In the genomic region with DNA sequence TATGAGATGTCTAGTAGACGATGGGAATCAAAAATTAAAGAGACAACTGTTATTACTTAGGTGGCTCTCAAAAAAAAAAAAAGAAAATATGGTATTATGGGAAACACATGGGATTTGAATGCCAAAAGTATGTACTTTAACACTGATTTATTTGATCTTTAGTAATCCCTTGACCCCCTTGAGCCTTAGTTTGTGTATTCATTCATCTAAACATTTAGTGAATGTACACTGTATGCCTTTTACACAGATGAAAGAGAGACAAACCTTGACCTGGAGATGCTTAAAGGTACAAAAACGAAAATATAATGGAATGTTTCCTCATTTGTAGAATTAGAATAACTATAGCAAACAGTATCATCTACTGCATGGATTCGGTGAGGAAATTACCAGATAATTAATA, we compare ENCODE assay signal across 33 cellular contexts. TPM values are rescaled to one million over a fixed set of nuclear protein-coding genes. Genes with fewer than 3 reads are reported as not detected.
DNase-seq lines count a peak whose midpoint lies in the region; ATAC-seq, FAIRE-seq and TF ChIP-seq lines count a peak whose summit lies in the region.
"Had no signal": no experiment of that assay in that cellular context is flagged by ENCODE, and none has a peak within 500 bp of the region (broad histone marks: within the 10 kb centered on the region; RNA-seq: fewer than 3 reads in every experiment).

No MANE protein-coding gene starts in this region.

- H4K20me1 ChIP-seq in HepG2 (ENCODE audit: insufficient read depth, low read length) = no peaks in the 10 kb centered on the region
- H4K20me1 ChIP-seq: BLaER1; BLaER1 treated with 17β-estradiol and CSF1 and Interleukin-3, amounts not matched to agents 10 nM and 100 nM had no signal

- TF ChIP-seq POLR2A in HepG2 (IDR thresholded peaks at IDR 0.05; ENCODE audit: insufficient read depth in 1 of 2, low read depth in 2 of 2, low read length in 2 of 2) = no peak
- TF ChIP-seq POLR2A in right lobe of liver (IDR thresholded peaks at IDR 0.05) = no peak

- H3K79me2 ChIP-seq in HepG2 (ENCODE audit: insufficient read depth, low read length) = no peaks in the 10 kb centered on the region

- POLR2A ChIA-PET in HepG2 (lab: Yijun Ruan, JAX) = no interaction called here

- no peaks in the 10 kb centered on the region for H3K27me3 Mint-ChIP-seq in endothelial cell (ENCODE audit: unreplicated experiment)
- H3K27me3 Mint-ChIP-seq: B cell; CD4-positive, alpha-beta memory T cell; CD4-positive, alpha-beta T cell; CD4-positive, CD25-positive, alpha-beta regulatory T cell had no signal

- H3K27ac ChIP-seq in HepG2 (ENCODE audit: extremely low read length, insufficient read depth, low read length) = no peak overlapping the region
- no peak overlapping the region for H3K27ac ChIP-seq in right lobe of liver
- H3K27ac ChIP-seq: 22Rv1; A549; BLaER1; BLaER1 treated with 17β-estradiol and CSF1 and Interleukin-3, amounts not matched to agents 10 nM and 100 nM; C4-2B had no signal

- ATAC-seq in HepG2 (peak; percentile 60), right lobe of liver (no peak), GM19452 (IDR thresholded peaks at IDR 0.05; ENCODE audit: unreplicated experiment) (no peak)
- ATAC-seq: A549; CD8-positive, alpha-beta T cell had no signal

- CTCF ChIA-PET in HepG2 (lab: Yijun Ruan, JAX; ENCODE audit: low intra/inter-chr PET ratio, low total read pairs) = no interaction called here

- peaks cover 19% of the 10 kb centered on the region for H3K36me3 Mint-ChIP-seq in endothelial cell (ENCODE audit: low read depth, unreplicated experiment)

- 0 out of 4 replicates have a peak, but pooled peaks of 1 of the 2 experiments have one; percentile 17 for TF ChIP-seq EP300 in HepG2 (IDR thresholded peaks at IDR 0.05; ENCODE audit: low read depth in 2 of 2, low read length in 2 of 2)
- TF ChIP-seq EP300 in HepG2 (CRISPR knock-in tag; IDR thresholded peaks at IDR 0.05; ENCODE audit: borderline replicate concordance) = no peak

- no peak for FAIRE-seq in HepG2 (lab: Jason Lieb, UNC)
- FAIRE-seq: A204.1, A549, D721Med had no signal

- TF ChIP-seq CTCF in HepG2 (CRISPR knock-in tag; IDR thresholded peaks at IDR 0.05) (no peak), right lobe of liver (IDR thresholded peaks at IDR 0.05) (no peak), endothelial cell (IDR thresholded peaks at IDR 0.05; ENCODE audit: unreplicated experiment) (no peak)

- intact Hi-C loops in HepG2 (cut with micrococcal nuclease; ENCODE audit: unreplicated experiment) (no loop called here), right lobe of liver (cut with DNase I) (no loop called here)

- peaks cover 12% of the 10 kb centered on the region for H3K4me1 ChIP-seq in HepG2 (ENCODE audit: insufficient read depth, low read length)
- no peaks in the 10 kb centered on the region for H3K4me1 ChIP-seq in right lobe of liver
- H3K4me1 ChIP-seq: A549; BE2C; BLaER1; BLaER1 treated with 17β-estradiol and CSF1 and Interleukin-3, amounts not matched to agents 10 nM and 100 nM; Caco-2 had no signal

- H3K9me3 ChIP-seq in HepG2 (ENCODE audit: low read length) (no peaks in the 10 kb centered on the region), right lobe of liver (no peaks in the 10 kb centered on the region)
- H3K9me3 ChIP-seq: A549, BE2C, Caco-2 had no signal

- peak overlapping the region; percentile 65 for H3K4me3 Mint-ChIP-seq in endothelial cell (ENCODE audit: unreplicated experiment)
- H3K4me3 Mint-ChIP-seq: B cell; CD14-positive monocyte; CD4-positive, alpha-beta memory T cell; CD4-positive, alpha-beta T cell; CD4-positive, CD25-positive, alpha-beta regulatory T cell; CD8-positive, alpha-beta memory T cell; CD8-positive, alpha-beta T cell had no signal

- no peak for TF ChIP-seq RAD21 in HepG2 (CRISPR knock-in tag; IDR thresholded peaks at IDR 0.05)

- DNase-seq in HepG2 (ENCODE audit: low spot score) (peak; percentile 24), right lobe of liver (no peak), endothelial cell (ENCODE audit: low spot score) (no peak)
- DNase-seq: 8988T; ACHN; AML-193; BE2C; C1 segment of cervical spinal cord; Caco-2; Calu3; CD4-positive, alpha-beta memory T cell; CD4-positive, alpha-beta T cell; CD4-positive, CD25-positive, alpha-beta regulatory T cell; CD8-positive, alpha-beta memory T cell; CD8-positive, alpha-beta T cell; COR-L47; DMS 273 treated with DMSO at 0.1 percent for 48 hours; DMS153; DMS53; DMS79; DMS79 treated with DMSO at 0.1 percent for 48 hours; DND-41; EL had no signal

- no peaks in the 10 kb centered on the region for H3K4me1 Mint-ChIP-seq in endothelial cell (ENCODE audit: unreplicated experiment)
- H3K4me1 Mint-ChIP-seq: B cell; CD14-positive monocyte; CD4-positive, alpha-beta memory T cell had no signal

- no peak overlapping the region for H3K4me2 ChIP-seq in HepG2 (ENCODE audit: low read depth, low read length)
- H3K4me2 ChIP-seq: A549; BLaER1; BLaER1 treated with 17β-estradiol and CSF1 and Interleukin-3, amounts not matched to agents 10 nM and 100 nM had no signal

- H3K27me3 ChIP-seq in HepG2 (ENCODE audit: control insufficient read depth in 1 of 2, insufficient read depth in 2 of 2, low read length in 2 of 2) = no peaks in the 10 kb centered on the region
- no peaks in the 10 kb centered on the region for H3K27me3 ChIP-seq in right lobe of liver
- H3K27me3 ChIP-seq: BE2C; BLaER1; BLaER1 treated with 17β-estradiol and CSF1 and Interleukin-3, amounts not matched to agents 10 nM and 100 nM had no signal

- no peak overlapping the region for H2AFZ ChIP-seq in HepG2 (ENCODE audit: low read length)

- H3K36me3 ChIP-seq in HepG2 (replicated peaks in 1 of 2; ENCODE audit: control insufficient read depth in 1 of 2, insufficient read depth in 2 of 2, low read length in 2 of 2) (no peaks in the 10 kb centered on the region), right lobe of liver (no peaks in the 10 kb centered on the region)
- H3K36me3 ChIP-seq: BE2C, BLaER1 had no signal

- peaks cover 12% of the 10 kb centered on the region for H3K9me3 Mint-ChIP-seq in endothelial cell (ENCODE audit: unreplicated experiment)
- H3K9me3 Mint-ChIP-seq: CD4-positive, alpha-beta T cell had no signal

- H3K9ac ChIP-seq in HepG2 (ENCODE audit: insufficient read depth, low read depth, low read length) = no peak overlapping the region
- H3K9ac ChIP-seq: BLaER1; BLaER1 treated with 17β-estradiol and CSF1 and Interleukin-3, amounts not matched to agents 10 nM and 100 nM had no signal

- no TSS peak for BruUV-seq in HepG2 (replicated peaks; lab: Mats Ljungman, UMichigan)

- in situ Hi-C loops in HepG2 (cut with HindIII; ENCODE audit: extremely low pct_ligation_motif_present, low pct_unique_long_range_greater_than_20kb) = no loop called here

- H3K27ac Mint-ChIP-seq in endothelial cell (ENCODE audit: unreplicated experiment) = no peak overlapping the region
- H3K27ac Mint-ChIP-seq: B cell; CD14-positive monocyte; CD4-positive, alpha-beta memory T cell; CD4-positive, alpha-beta T cell; CD4-positive, CD25-positive, alpha-beta regulatory T cell; CD8-positive, alpha-beta memory T cell; CD8-positive, alpha-beta T cell had no signal

- no peak overlapping the region for H3K4me3 ChIP-seq in HepG2 (replicated peaks in 1 of 3; ENCODE audit: insufficient read depth in 1 of 3, low read depth in 2 of 3, low read length in 3 of 3)
- no peak overlapping the region for H3K4me3 ChIP-seq in right lobe of liver
- H3K4me3 ChIP-seq: A549; BLaER1; BLaER1 treated with 17β-estradiol and CSF1 and Interleukin-3, amounts not matched to agents 10 nM and 100 nM had no signal

- WGBS in HepG2 (ENCODE audit: low lambda C conversion rate) = 61% methylated on average over 3 of the region's 3 CpGs
- 94% methylated on average over 3 of the region's 3 CpGs for WGBS in right lobe of liver (ENCODE audit: insufficient coverage, low coverage, low lambda C conversion rate, missing lambda C conversion rate)

TF ChIP-seq in HepG2, 621 proteins besides CTCF, POLR2A, EP300 and RAD21 (continues in another document):
- TF ChIP-seq HMG20A (CRISPR knock-in tag; IDR thresholded peaks at IDR 0.05; ENCODE audit: borderline replicate concordance) = peak; percentile 31; the same call in 1 of the 2 replicates
- peak; percentile 45; the same call in 1 of the 2 replicates for TF ChIP-seq RARA (CRISPR knock-in tag; IDR thresholded peaks at IDR 0.05)

RNA-seq across cellular contexts. Expression of a gene that starts 38.6 kb away (rescaled TPM):
- total RNA-seq in HepG2 (2016; rRNA removed; fragmentation: Illumina TruSeq; extraction: Trizol) (8.2 and 8.4 TPM in 2 replicates), right lobe of liver (1 to 10 TPM in 1 of 6 experiments, under 1 TPM in 5; 0.29 to 1.6 (median 0.66) TPM), endothelial cell (ENCODE audit: unreplicated experiment) (20.0 TPM)
- 10.1 and 13.7 TPM in 2 replicates for total RNA-seq in HepG2 (2016; cell fraction: cytosol; rRNA removed; fragmentation: Illumina TruSeq; extraction: Trizol; ENCODE audit: low read depth)
- total RNA-seq in HepG2 (2016; cell fraction: insoluble cytoplasmic fraction; rRNA removed; fragmentation: Illumina TruSeq; extraction: Trizol) = 9.0 and 9.7 TPM in 2 replicates
- total RNA-seq in HepG2 (2016; cell fraction: membrane; rRNA removed; fragmentation: Illumina TruSeq; extraction: Trizol) = 14.2 and 14.7 TPM in 2 replicates
- total RNA-seq in HepG2 (2016; cell fraction: nucleus; rRNA removed; fragmentation: Illumina TruSeq; extraction: Trizol) = 5.9 and 8.3 TPM in 2 replicates
- polyA plus RNA-seq in HepG2 (2011; rRNA removed) = 13.5 and 14.7 TPM in 2 replicates
- 9.7 and 15.2 TPM in 2 replicates for polyA plus RNA-seq in HepG2 (2011; cell fraction: cytosol; rRNA removed)
- 6.9 and 10.2 TPM in 2 replicates for polyA plus RNA-seq in HepG2 (2011; cell fraction: nucleus; rRNA removed)
- 5.7 and 6.6 TPM in 2 replicates for polyA plus RNA-seq in HepG2 (2012)
- polyA plus RNA-seq in HepG2 (2016; cell fraction: cytosol; fragmentation: Illumina TruSeq; extraction: Trizol; ENCODE audit: low read depth) = 5.3 and 5.4 TPM in 2 replicates
- 9.6 and 9.9 TPM in 2 replicates for polyA plus RNA-seq in HepG2 (2016; cell fraction: insoluble cytoplasmic fraction; fragmentation: Illumina TruSeq; extraction: Trizol; ENCODE audit: low read depth)
- 11.5 and 11.7 TPM in 2 replicates for polyA plus RNA-seq in HepG2 (2016; cell fraction: membrane; fragmentation: Illumina TruSeq; extraction: Trizol; ENCODE audit: low read depth)
- 10.0 and 11.2 TPM in 2 replicates for polyA plus RNA-seq in HepG2 (2016; cell fraction: nucleus; fragmentation: Illumina TruSeq; extraction: Trizol; ENCODE audit: insufficient read depth, low read depth)
- 7.6 and 52.8 TPM in 2 replicates for polyA minus RNA-seq in HepG2 (2011; rRNA and poly(A)+ RNA removed; ENCODE audit: low replicate concordance)
- polyA minus RNA-seq in HepG2 (2011; cell fraction: cytosol; rRNA and poly(A)+ RNA removed) = 7.3 and 8.3 TPM in 2 replicates
- 5.5 and 7.8 TPM in 2 replicates for polyA minus RNA-seq in HepG2 (2011; cell fraction: nucleus; rRNA and poly(A)+ RNA removed)
